ENCODE assay signal across 9 cellular contexts in the genomic region with DNA sequence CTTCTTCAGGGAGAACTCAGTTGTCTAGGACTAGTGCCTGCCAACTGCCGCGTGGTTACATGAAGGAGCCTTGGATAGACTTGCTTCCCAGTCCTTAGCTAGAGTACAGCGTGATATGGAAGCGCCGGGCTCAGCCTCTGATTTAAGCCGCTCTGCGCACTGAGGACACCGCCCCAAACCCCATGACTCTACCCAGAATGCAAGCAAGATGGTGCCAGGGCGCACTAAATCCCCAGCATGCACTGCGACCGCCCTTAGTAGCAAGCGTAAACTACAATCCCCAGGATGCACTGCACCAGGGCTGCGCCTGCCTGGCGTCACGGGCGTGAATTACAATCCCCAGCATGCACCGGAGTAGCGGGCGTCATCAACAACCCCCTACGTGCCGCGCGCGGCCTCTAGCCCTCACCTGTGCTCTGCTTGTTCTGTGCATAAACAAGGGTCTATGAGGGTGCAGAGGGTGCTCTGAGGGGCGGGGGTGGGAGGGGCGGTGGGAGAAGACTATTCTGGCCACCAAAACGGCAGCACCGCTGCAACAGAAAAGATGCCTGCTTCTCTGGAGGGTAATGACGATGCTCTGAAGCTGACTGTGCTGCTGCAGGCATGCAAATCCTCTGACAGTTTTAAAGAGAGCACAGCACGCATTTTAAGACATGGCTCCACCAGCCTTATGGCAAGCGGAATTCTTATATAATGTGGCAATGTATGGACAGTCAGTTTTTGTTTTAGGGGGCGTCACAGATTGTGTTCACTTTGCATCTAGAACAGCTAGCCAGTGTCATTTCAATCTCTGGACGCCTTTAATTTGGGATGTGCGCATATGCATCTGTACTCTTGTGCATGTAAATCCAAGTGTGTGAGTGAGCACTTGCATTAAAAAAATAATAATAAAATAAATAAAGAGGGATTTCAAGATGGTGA.
DNase-seq lines count a peak whose midpoint lies in the region; ATAC-seq and TF ChIP-seq lines count a peak whose summit lies in the region.
"Had no signal": no experiment of that assay in that cellular context is flagged by ENCODE, and none has a peak within 500 bp of the region (broad histone marks: within the 10 kb centered on the region; RNA-seq: fewer than 3 reads in every experiment).

No MANE protein-coding gene starts in this region.

- H3K36me3 ChIP-seq in mucosa of rectum (ENCODE audit: control insufficient read depth in 2 of 2, insufficient read depth in 2 of 2, low read length in 2 of 2), result no peaks in the 10 kb centered on the region
- H3K36me3 ChIP-seq: HAP-1 had no signal

- TF ChIP-seq POLR2A in erythroblast (IDR thresholded peaks at IDR 0.05; ENCODE audit: low read length), result no peak

- no peak overlapping the region for H3K9ac ChIP-seq in mucosa of rectum (ENCODE audit: low read depth in 1 of 2, low read length in 2 of 2)

- no peaks in the 10 kb centered on the region for H3K4me1 ChIP-seq in mucosa of rectum (ENCODE audit: control insufficient read depth in 2 of 2, insufficient read depth in 2 of 2, low read length in 2 of 2)
- H3K4me1 ChIP-seq: HAP-1 had no signal

- peak overlapping the region in 1 of 2 donors; percentile 24 for H3K27ac ChIP-seq in mucosa of rectum (ENCODE audit: low read depth in 2 of 2, low read length in 2 of 2)

- H3K9me3 ChIP-seq in mucosa of rectum (ENCODE audit: control insufficient read depth in 2 of 2, low read length in 2 of 2), result peaks cover 0 to 2% of the 10 kb centered on the region in 2 donors
- H3K9me3 ChIP-seq: HAP-1 had no signal

- DNase-seq in AG08396 (ENCODE audit: low spot score), result peak; percentile 57
- DNase-seq in NCI-H774 (lab: John Stamatoyannopoulos, UW), result peak; percentile 95
- DNase-seq in activated T-cell treated with anti-CD3 and anti-CD28 coated beads for 4 hours, result peak; percentile 69
- DNase-seq in erythroblast (lab: John Stamatoyannopoulos, UW), result peak; percentile 75
- peak; percentile 33 to 58 for DNase-seq in stimulated activated CD8-positive, alpha-beta memory T cell treated with anti-CD3 and anti-CD28 coated beads, Interleukin-4, amount 100 ng/mL, for 1 hour (ENCODE audit: low read depth in 2 of 2, low spot score in 1 of 2)

- H3K27me3 ChIP-seq in mucosa of rectum (ENCODE audit: control insufficient read depth in 2 of 2, insufficient read depth in 2 of 2, low read length in 2 of 2), result no peaks in the 10 kb centered on the region

- peak overlapping the region; percentile 45 to 63 for H3K4me3 ChIP-seq in mucosa of rectum (ENCODE audit: low read length in 2 of 2)
- H3K4me3 ChIP-seq: HAP-1 had no signal

- ATAC-seq in GM19043 (IDR thresholded peaks at IDR 0.05; ENCODE audit: low read depth, unreplicated experiment) (peak; percentile 98), HG03342 (IDR thresholded peaks at IDR 0.05; ENCODE audit: unreplicated experiment) (peak; percentile 99)
